Comparison of ENCODE assay signal across 14 cellular contexts in genomic region chr14:93128785-93129459, GRCh38.
"Had no signal": no experiment of that assay in that cellular context is flagged by ENCODE, and none has a peak within 500 bp of the region (broad histone marks: within the 10 kb centered on the region; RNA-seq: fewer than 3 reads in every experiment).

No MANE protein-coding gene starts in this region.

- DNase-seq: activated CD4-positive, alpha-beta memory T cell treated with anti-CD3 and anti-CD28 coated beads, Interleukin-2, amount 10 ng/mL, durations not matched to agents 7 days and 5 days; activated gamma-delta T cell; activated T-cell treated with anti-CD3 and anti-CD28 coated beads, Interleukin-2, amount 50 U/mL, for 48 hours; anterior cingulate cortex; colonic mucosa; effector memory CD4-positive, alpha-beta T cell; mucosa of descending colon; nephron progenitor cell; pancreas; retina; stimulated activated CD4-positive, alpha-beta T cell treated with anti-CD3 and anti-CD28 coated beads, Interleukin-1b, Interleukin-23, amount 100 ng/mL, for 48 hours; stimulated activated naive CD4-positive, alpha-beta T cell; T-cell had no signal

- ATAC-seq: mucosa of descending colon, pancreas, T-cell had no signal

- H3K4me1 Mint-ChIP-seq: activated CD4-positive, alpha-beta memory T cell treated with anti-CD3 and anti-CD28 coated beads, Interleukin-2, amount 10 ng/mL, durations not matched to agents 7 days and 5 days; nephron progenitor cell; T-cell had no signal

- H3K4me3 Mint-ChIP-seq: activated CD4-positive, alpha-beta memory T cell treated with anti-CD3 and anti-CD28 coated beads, Interleukin-2, amount 10 ng/mL, durations not matched to agents 7 days and 5 days; activated naive CD8-positive, alpha-beta T cell; nephron progenitor cell; T-cell had no signal

- H3K27me3 Mint-ChIP-seq: activated naive CD8-positive, alpha-beta T cell had no signal

- H3K36me3 Mint-ChIP-seq: activated naive CD8-positive, alpha-beta T cell; T-cell had no signal

- H3K9me3 Mint-ChIP-seq: activated CD4-positive, alpha-beta memory T cell treated with anti-CD3 and anti-CD28 coated beads, Interleukin-2, amount 10 ng/mL, durations not matched to agents 7 days and 5 days; nephron progenitor cell; T-cell had no signal

- H3K27ac Mint-ChIP-seq: activated CD4-positive, alpha-beta memory T cell treated with anti-CD3 and anti-CD28 coated beads, Interleukin-2, amount 10 ng/mL, durations not matched to agents 7 days and 5 days; activated naive CD8-positive, alpha-beta T cell; nephron progenitor cell; T-cell had no signal
